1 cellular context compared by ENCODE assay signal in the genomic region with DNA sequence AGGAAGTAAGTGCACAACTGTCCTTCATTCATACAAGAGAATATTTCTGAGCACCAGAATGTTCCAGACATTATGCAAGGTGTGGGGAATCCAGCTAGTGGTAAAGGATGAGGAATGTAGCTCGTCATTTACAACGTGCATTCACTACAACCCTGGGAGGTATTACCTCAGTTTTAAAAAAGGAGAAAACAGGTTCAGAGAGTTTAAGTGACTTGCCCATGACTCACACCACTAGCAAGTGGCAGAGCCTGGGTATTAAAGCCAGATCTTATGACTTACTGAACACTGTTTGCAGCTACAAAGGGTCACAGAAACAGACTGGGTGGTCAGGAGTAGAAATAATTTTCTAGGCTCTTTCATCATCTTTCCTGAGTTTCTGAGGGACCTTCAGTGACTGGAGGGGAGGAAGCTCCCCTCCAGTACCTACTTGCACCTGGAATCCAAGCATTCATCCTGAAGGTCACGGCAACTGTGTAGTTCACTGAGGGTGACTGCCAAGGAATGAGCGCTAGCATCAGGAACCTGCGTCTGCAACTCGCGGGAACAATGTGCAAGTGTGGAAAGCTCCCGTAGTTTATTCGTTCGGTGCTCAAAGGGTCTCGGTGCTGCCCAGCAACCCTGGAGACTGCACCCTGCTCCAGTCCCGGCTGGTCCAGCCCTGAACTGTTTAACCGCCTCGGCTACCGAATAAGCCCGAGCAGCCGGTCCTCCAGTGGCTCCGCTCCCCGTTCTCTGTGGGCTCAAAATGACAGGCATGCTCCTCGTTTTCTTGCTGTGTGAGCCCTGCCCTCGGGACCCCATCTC.
TF ChIP-seq lines count a peak whose summit lies in the region.

No MANE protein-coding gene starts in this region.

TF ChIP-seq in SK-N-SH, 30 proteins besides CTCF, POLR2A, EP300 and RAD21 (continued from another document):
- TF ChIP-seq POLR2AphosphoS5 (IDR thresholded peaks at IDR 0.05; ENCODE audit: low read depth, low read length) (peak; percentile 79; the same call in 1 of the 2 replicates), FOSL2 (IDR thresholded peaks at IDR 0.05; ENCODE audit: borderline replicate concordance, low read depth) (peak; percentile 90), ELF1 (IDR thresholded peaks at IDR 0.05) (no peak), MXI1 (IDR thresholded peaks at IDR 0.05; ENCODE audit: low read depth, low read length) (no peak), TAF1 (IDR thresholded peaks at IDR 0.05; ENCODE audit: borderline replicate concordance, low read depth, low read length) (no peak; the same call in 1 of the 2 replicates), MEF2A (IDR thresholded peaks at IDR 0.05; ENCODE audit: borderline replicate concordance, low read depth) (peak; percentile 60; the same call in 1 of the 2 replicates), GATA2 (CRISPR knock-in tag; IDR thresholded peaks at IDR 0.05) (no peak), NFIC (IDR thresholded peaks at IDR 0.05; ENCODE audit: borderline replicate concordance) (peak; percentile 66; the same call in 1 of the 2 replicates), TCF12 (IDR thresholded peaks at IDR 0.05) (peak; percentile 76), YY1 (IDR thresholded peaks at IDR 0.05; ENCODE audit: low read depth) (no peak), SMC3 (IDR thresholded peaks at IDR 0.05; ENCODE audit: low read depth, low read length) (no peak), SIN3A (IDR thresholded peaks at IDR 0.05; ENCODE audit: borderline replicate concordance, low read depth, low read length) (peak; percentile 22; the same call in 1 of the 2 replicates), RFX5 (IDR thresholded peaks at IDR 0.05; ENCODE audit: low read length) (no peak), GABPA (IDR thresholded peaks at IDR 0.05; ENCODE audit: low read depth) (no peak), CHD2 (IDR thresholded peaks at IDR 0.05; ENCODE audit: low read length, partially characterized antibody) (no peak), FOXJ3 (CRISPR knock-in tag; IDR thresholded peaks at IDR 0.05) (no peak), FOXM1 (IDR thresholded peaks at IDR 0.05; ENCODE audit: low read depth) (0 out of 2 replicates have a peak, but pooled peaks have one; percentile 21), NRF1 (IDR thresholded peaks at IDR 0.05; ENCODE audit: low read depth, low read length) (no peak), JUND (IDR thresholded peaks at IDR 0.05) (peak; percentile 89), EZH2phosphoT487 (IDR thresholded peaks at IDR 0.05; ENCODE audit: borderline replicate concordance, low read depth) (no peak), RCOR1 (IDR thresholded peaks at IDR 0.05; ENCODE audit: low read length) (no peak)
- TF ChIP-seq, protein P1, sequence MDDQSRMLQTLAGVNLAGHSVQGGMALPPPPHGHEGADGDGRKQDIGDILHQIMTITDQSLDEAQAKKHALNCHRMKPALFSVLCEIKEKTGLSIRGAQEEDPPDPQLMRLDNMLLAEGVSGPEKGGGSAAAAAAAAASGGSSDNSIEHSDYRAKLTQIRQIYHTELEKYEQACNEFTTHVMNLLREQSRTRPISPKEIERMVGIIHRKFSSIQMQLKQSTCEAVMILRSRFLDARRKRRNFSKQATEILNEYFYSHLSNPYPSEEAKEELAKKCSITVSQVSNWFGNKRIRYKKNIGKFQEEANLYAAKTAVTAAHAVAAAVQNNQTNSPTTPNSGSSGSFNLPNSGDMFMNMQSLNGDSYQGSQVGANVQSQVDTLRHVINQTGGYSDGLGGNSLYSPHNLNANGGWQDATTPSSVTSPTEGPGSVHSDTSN (IDR thresholded peaks at IDR 0.05) = peak; percentile 51; the same call in 1 of the 2 replicates
- TF ChIP-seq, protein P2, sequence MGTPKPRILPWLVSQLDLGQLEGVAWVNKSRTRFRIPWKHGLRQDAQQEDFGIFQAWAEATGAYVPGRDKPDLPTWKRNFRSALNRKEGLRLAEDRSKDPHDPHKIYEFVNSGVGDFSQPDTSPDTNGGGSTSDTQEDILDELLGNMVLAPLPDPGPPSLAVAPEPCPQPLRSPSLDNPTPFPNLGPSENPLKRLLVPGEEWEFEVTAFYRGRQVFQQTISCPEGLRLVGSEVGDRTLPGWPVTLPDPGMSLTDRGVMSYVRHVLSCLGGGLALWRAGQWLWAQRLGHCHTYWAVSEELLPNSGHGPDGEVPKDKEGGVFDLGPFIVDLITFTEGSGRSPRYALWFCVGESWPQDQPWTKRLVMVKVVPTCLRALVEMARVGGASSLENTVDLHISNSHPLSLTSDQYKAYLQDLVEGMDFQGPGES (IDR thresholded peaks at IDR 0.05; ENCODE audit: low read depth, low read length) = no peak
- TF ChIP-seq, protein P3, sequence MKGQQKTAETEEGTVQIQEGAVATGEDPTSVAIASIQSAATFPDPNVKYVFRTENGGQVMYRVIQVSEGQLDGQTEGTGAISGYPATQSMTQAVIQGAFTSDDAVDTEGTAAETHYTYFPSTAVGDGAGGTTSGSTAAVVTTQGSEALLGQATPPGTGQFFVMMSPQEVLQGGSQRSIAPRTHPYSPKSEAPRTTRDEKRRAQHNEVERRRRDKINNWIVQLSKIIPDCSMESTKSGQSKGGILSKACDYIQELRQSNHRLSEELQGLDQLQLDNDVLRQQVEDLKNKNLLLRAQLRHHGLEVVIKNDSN (IDR thresholded peaks at IDR 0.05; ENCODE audit: borderline replicate concordance, low read depth) = no peak
- TF ChIP-seq, protein P4, sequence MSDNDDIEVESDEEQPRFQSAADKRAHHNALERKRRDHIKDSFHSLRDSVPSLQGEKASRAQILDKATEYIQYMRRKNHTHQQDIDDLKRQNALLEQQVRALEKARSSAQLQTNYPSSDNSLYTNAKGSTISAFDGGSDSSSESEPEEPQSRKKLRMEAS (IDR thresholded peaks at IDR 0.05; ENCODE audit: low read depth) = no peak; the same call in 1 of the 2 replicates
- TF ChIP-seq, protein P5, sequence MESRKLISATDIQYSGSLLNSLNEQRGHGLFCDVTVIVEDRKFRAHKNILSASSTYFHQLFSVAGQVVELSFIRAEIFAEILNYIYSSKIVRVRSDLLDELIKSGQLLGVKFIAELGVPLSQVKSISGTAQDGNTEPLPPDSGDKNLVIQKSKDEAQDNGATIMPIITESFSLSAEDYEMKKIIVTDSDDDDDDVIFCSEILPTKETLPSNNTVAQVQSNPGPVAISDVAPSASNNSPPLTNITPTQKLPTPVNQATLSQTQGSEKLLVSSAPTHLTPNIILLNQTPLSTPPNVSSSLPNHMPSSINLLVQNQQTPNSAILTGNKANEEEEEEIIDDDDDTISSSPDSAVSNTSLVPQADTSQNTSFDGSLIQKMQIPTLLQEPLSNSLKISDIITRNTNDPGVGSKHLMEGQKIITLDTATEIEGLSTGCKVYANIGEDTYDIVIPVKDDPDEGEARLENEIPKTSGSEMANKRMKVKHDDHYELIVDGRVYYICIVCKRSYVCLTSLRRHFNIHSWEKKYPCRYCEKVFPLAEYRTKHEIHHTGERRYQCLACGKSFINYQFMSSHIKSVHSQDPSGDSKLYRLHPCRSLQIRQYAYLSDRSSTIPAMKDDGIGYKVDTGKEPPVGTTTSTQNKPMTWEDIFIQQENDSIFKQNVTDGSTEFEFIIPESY (IDR thresholded peaks at IDR 0.05; ENCODE audit: borderline replicate concordance, low read depth) = 0 out of 2 replicates have a peak, but pooled peaks have one; percentile 23
- TF ChIP-seq, protein P6, sequence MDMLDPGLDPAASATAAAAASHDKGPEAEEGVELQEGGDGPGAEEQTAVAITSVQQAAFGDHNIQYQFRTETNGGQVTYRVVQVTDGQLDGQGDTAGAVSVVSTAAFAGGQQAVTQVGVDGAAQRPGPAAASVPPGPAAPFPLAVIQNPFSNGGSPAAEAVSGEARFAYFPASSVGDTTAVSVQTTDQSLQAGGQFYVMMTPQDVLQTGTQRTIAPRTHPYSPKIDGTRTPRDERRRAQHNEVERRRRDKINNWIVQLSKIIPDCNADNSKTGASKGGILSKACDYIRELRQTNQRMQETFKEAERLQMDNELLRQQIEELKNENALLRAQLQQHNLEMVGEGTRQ (IDR thresholded peaks at IDR 0.05; ENCODE audit: borderline replicate concordance, low read depth, low read length) = no peak
- TF ChIP-seq, protein P7, sequence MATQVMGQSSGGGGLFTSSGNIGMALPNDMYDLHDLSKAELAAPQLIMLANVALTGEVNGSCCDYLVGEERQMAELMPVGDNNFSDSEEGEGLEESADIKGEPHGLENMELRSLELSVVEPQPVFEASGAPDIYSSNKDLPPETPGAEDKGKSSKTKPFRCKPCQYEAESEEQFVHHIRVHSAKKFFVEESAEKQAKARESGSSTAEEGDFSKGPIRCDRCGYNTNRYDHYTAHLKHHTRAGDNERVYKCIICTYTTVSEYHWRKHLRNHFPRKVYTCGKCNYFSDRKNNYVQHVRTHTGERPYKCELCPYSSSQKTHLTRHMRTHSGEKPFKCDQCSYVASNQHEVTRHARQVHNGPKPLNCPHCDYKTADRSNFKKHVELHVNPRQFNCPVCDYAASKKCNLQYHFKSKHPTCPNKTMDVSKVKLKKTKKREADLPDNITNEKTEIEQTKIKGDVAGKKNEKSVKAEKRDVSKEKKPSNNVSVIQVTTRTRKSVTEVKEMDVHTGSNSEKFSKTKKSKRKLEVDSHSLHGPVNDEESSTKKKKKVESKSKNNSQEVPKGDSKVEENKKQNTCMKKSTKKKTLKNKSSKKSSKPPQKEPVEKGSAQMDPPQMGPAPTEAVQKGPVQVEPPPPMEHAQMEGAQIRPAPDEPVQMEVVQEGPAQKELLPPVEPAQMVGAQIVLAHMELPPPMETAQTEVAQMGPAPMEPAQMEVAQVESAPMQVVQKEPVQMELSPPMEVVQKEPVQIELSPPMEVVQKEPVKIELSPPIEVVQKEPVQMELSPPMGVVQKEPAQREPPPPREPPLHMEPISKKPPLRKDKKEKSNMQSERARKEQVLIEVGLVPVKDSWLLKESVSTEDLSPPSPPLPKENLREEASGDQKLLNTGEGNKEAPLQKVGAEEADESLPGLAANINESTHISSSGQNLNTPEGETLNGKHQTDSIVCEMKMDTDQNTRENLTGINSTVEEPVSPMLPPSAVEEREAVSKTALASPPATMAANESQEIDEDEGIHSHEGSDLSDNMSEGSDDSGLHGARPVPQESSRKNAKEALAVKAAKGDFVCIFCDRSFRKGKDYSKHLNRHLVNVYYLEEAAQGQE (IDR thresholded peaks at IDR 0.05; ENCODE audit: low read depth, low read length) = 0 out of 2 replicates have a peak, but pooled peaks have one; percentile 24
